25 cellular contexts compared by ENCODE assay signal in genomic region chr15:41983221-41983620, GRCh38. TPM values are rescaled to one million over a fixed set of nuclear protein-coding genes. Genes with fewer than 3 reads are reported as not detected.
"Had no signal": no experiment of that assay in that cellular context is flagged by ENCODE, and none has a peak within 500 bp of the region (broad histone marks: within the 10 kb centered on the region; RNA-seq: fewer than 3 reads in every experiment).

No MANE protein-coding gene starts in this region.

- ATAC-seq: activated naive CD8-positive, alpha-beta T cell treated with anti-CD3 and anti-CD28 coated beads, Interleukin-2, amount 50 U/mL, for 24 hours; esophagus mucosa; gastroesophageal sphincter; heart right ventricle; naive thymus-derived CD8-positive, alpha-beta T cell; pancreas; SK-N-SH treated with all-trans-retinoic acid at 6 μM for 48 hours; stimulated activated effector memory CD8-positive, alpha-beta T cell treated with anti-CD3 and anti-CD28 coated beads, Interleukin-12 subunit alpha, Interleukin-12 subunit beta, amount 100 ng/mL, for 72 hours; upper lobe of right lung had no signal

- H3K4me1 Mint-ChIP-seq: activated naive CD8-positive, alpha-beta T cell treated with anti-CD3 and anti-CD28 coated beads, Interleukin-2, amount 50 U/mL, for 24 hours; central memory CD8-positive, alpha-beta T cell; naive thymus-derived CD8-positive, alpha-beta T cell had no signal

- H3K27ac Mint-ChIP-seq: activated naive CD4-positive, alpha-beta T cell treated with anti-CD3 and anti-CD28 coated beads, Interleukin-2, amount 10 ng/mL, durations not matched to agents 7 days and 5 days; activated naive CD8-positive, alpha-beta T cell treated with anti-CD3 and anti-CD28 coated beads, Interleukin-2, amount 50 U/mL, for 24 hours; activated T-cell treated with anti-CD3 and anti-CD28 coated beads, Interleukin-2, amount 50 U/mL, for 24 hours; activated T-helper 2 cell treated with anti-CD3 and anti-CD28 coated beads, Interferon-gamma antibody, Interleukin-2, Interleukin-4, amounts not matched to agents 10 μg/mL and 5 μg/mL and 100 μg/mL, durations not matched to agents 14 hours and 24 hours and 36 hours; stimulated activated effector memory CD8-positive, alpha-beta T cell treated with anti-CD3 and anti-CD28 coated beads, Interleukin-12 subunit alpha, Interleukin-12 subunit beta, amount 100 ng/mL, for 72 hours had no signal

- H3K4me1 ChIP-seq: colonic mucosa, sigmoid colon had no signal

- H3K4me3 ChIP-seq: colonic mucosa, gastroesophageal sphincter, heart right ventricle, pancreas, sigmoid colon, stomach, upper lobe of right lung had no signal

- H3K4me3 Mint-ChIP-seq: activated naive CD4-positive, alpha-beta T cell treated with anti-CD3 and anti-CD28 coated beads, Interleukin-2, amount 10 ng/mL, durations not matched to agents 7 days and 5 days; activated naive CD8-positive, alpha-beta T cell treated with anti-CD3 and anti-CD28 coated beads, Interleukin-2, amount 50 U/mL, for 24 hours; activated T-cell treated with anti-CD3 and anti-CD28 coated beads, Interleukin-2, amount 50 U/mL, for 24 hours; central memory CD8-positive, alpha-beta T cell; naive thymus-derived CD8-positive, alpha-beta T cell; stimulated activated effector memory CD8-positive, alpha-beta T cell treated with anti-CD3 and anti-CD28 coated beads, Interleukin-12 subunit alpha, Interleukin-12 subunit beta, amount 100 ng/mL, for 72 hours had no signal

- DNase-seq: activated CD4-positive, alpha-beta T cell treated with anti-CD3 and anti-CD28 coated beads, Interleukin-2, amount 50 U/mL, for 4 hours; activated CD4-positive, CD25-positive, alpha-beta regulatory T cell; activated naive CD4-positive, alpha-beta T cell treated with anti-CD3 and anti-CD28 coated beads, Interleukin-2, amount 10 ng/mL, durations not matched to agents 7 days and 5 days; activated naive CD8-positive, alpha-beta T cell treated with anti-CD3 and anti-CD28 coated beads, Interleukin-2, amount 50 U/mL, for 24 hours; activated T-cell treated with anti-CD3 and anti-CD28 coated beads, Interleukin-2, amount 50 U/mL, for 24 hours; brain microvascular endothelial cell; colonic mucosa; heart right ventricle; mesendoderm; pancreas; stimulated activated CD4-positive, alpha-beta T cell treated with anti-CD3 and anti-CD28 coated beads, Interleukin-4, amount 100 ng/mL, for 24 hours; T-helper 1 cell; T-helper 9 cell; upper lobe of right lung had no signal

- H3K9me3 ChIP-seq: colonic mucosa, gastroesophageal sphincter, heart right ventricle, pancreas, sigmoid colon, stomach, upper lobe of right lung had no signal

- H3K27me3 Mint-ChIP-seq: activated naive CD8-positive, alpha-beta T cell treated with anti-CD3 and anti-CD28 coated beads, Interleukin-2, amount 50 U/mL, for 24 hours; activated T-cell treated with anti-CD3 and anti-CD28 coated beads, Interleukin-2, amount 50 U/mL, for 24 hours; central memory CD8-positive, alpha-beta T cell had no signal

- H3K36me3 Mint-ChIP-seq: activated naive CD4-positive, alpha-beta T cell treated with anti-CD3 and anti-CD28 coated beads, Interleukin-2, amount 10 ng/mL, durations not matched to agents 7 days and 5 days; naive thymus-derived CD8-positive, alpha-beta T cell; stimulated activated effector memory CD8-positive, alpha-beta T cell treated with anti-CD3 and anti-CD28 coated beads, Interleukin-12 subunit alpha, Interleukin-12 subunit beta, amount 100 ng/mL, for 72 hours had no signal

- H3K27me3 ChIP-seq: brain microvascular endothelial cell, colonic mucosa, gastroesophageal sphincter, heart right ventricle, pancreas, sigmoid colon, stomach, upper lobe of right lung had no signal

- H3K27ac ChIP-seq: brain microvascular endothelial cell, colonic mucosa, gastroesophageal sphincter, heart right ventricle, pancreas, sigmoid colon, stomach, upper lobe of right lung had no signal

- H3K9me3 Mint-ChIP-seq: activated naive CD4-positive, alpha-beta T cell treated with anti-CD3 and anti-CD28 coated beads, Interleukin-2, amount 10 ng/mL, durations not matched to agents 7 days and 5 days; activated naive CD8-positive, alpha-beta T cell treated with anti-CD3 and anti-CD28 coated beads, Interleukin-2, amount 50 U/mL, for 24 hours; activated T-cell treated with anti-CD3 and anti-CD28 coated beads, Interleukin-2, amount 50 U/mL, for 24 hours; activated T-helper 2 cell treated with anti-CD3 and anti-CD28 coated beads, Interferon-gamma antibody, Interleukin-2, Interleukin-4, amounts not matched to agents 10 μg/mL and 5 μg/mL and 100 μg/mL, durations not matched to agents 14 hours and 24 hours and 36 hours; central memory CD8-positive, alpha-beta T cell; naive thymus-derived CD8-positive, alpha-beta T cell; stimulated activated effector memory CD8-positive, alpha-beta T cell treated with anti-CD3 and anti-CD28 coated beads, Interleukin-12 subunit alpha, Interleukin-12 subunit beta, amount 100 ng/mL, for 72 hours had no signal

- H3K36me3 ChIP-seq: brain microvascular endothelial cell, colonic mucosa, gastroesophageal sphincter, heart right ventricle, pancreas, sigmoid colon, stomach, upper lobe of right lung had no signal

RNA-seq across cellular contexts. Expression of gene PLA2G4E, which starts 37.6 kb away (rescaled TPM):
- total RNA-seq: activated T-helper 2 cell treated with anti-CD3 and anti-CD28 coated beads, Interferon-gamma antibody, Interleukin-2, Interleukin-4, amounts not matched to agents 10 μg/mL and 5 μg/mL and 100 μg/mL, durations not matched to agents 14 hours and 24 hours and 36 hours; aorta; naive thymus-derived CD8-positive, alpha-beta T cell; sigmoid colon; stomach; temporal lobe had no signal
- polyA plus RNA-seq: aorta; naive thymus-derived CD8-positive, alpha-beta T cell had no signal
